1 cellular context compared by ENCODE assay signal in genomic region chrX:43750248-43750676, GRCh38.
TF ChIP-seq lines count a peak whose summit lies in the region.

No MANE protein-coding gene starts in this region.

TF ChIP-seq in IMR-90, 13 proteins besides CTCF, POLR2A, EP300 and RAD21 (continued from another document):
- no peak for TF ChIP-seq ELK1 (IDR thresholded peaks at IDR 0.05; ENCODE audit: borderline replicate concordance, low read depth, low read length)
- no peak for TF ChIP-seq NFE2L2 (IDR thresholded peaks at IDR 0.05; ENCODE audit: low read depth, low read length)
- TF ChIP-seq MAFK (IDR thresholded peaks at IDR 0.05; ENCODE audit: low read depth, low read length) = no peak
- no peak for TF ChIP-seq MXI1 (IDR thresholded peaks at IDR 0.05; ENCODE audit: borderline replicate concordance, low read depth, low read length)
- no peak for TF ChIP-seq CHD1 (IDR thresholded peaks at IDR 0.05; ENCODE audit: low read depth, low read length)
- TF ChIP-seq RCOR1 (IDR thresholded peaks at IDR 0.05; ENCODE audit: insufficient replicate concordance, low read length) = no peak
- no peak; the same call in 1 of the 2 replicates for TF ChIP-seq SMC3 (IDR thresholded peaks at IDR 0.05; ENCODE audit: low read depth, low read length)
- TF ChIP-seq MAZ (IDR thresholded peaks at IDR 0.05; ENCODE audit: borderline replicate concordance, low read depth, low read length) = no peak
- no peak for TF ChIP-seq CEBPB (IDR thresholded peaks at IDR 0.05; ENCODE audit: low read depth, low read length)
- TF ChIP-seq BHLHE40 (IDR thresholded peaks at IDR 0.05; ENCODE audit: low read depth, low read length) = no peak
